ENCODE assay signal across 1 cellular context in the genomic region with DNA sequence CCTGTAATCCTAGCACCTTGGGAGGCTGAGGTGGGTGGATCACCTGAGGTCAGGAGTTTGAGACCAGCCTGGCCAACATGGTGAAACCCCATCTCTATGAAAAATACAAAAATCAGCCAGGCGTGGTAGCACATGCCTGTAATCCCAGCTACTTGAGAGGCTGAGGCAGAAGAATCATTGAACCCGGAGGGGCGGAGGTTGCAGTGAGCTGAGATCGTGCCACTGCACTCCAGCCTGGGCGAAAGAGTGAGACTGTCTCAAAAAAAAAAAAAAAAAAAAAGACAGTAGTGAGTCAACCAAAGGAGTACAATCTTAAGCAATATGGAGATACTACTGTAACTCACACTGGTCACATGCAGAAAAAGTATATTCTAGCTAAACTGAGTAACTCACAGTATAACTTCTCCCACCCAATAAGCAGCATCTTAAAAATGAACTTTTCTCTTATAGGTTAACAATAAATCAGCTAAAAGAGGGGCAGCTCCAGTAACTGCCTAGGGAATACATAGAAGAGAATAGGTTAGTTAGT.
TF ChIP-seq lines count a peak whose summit lies in the region.

No MANE protein-coding gene starts in this region.

TF ChIP-seq in IMR-90, 13 proteins besides CTCF, POLR2A, EP300 and RAD21:
- peak; percentile 46; the same call in 1 of the 2 replicates for TF ChIP-seq CEBPB (IDR thresholded peaks at IDR 0.05; ENCODE audit: low read depth, low read length)
